In genomic region chr16:58629681-58630640, GRCh38 we compare ENCODE assay signal across 8 cellular contexts. TPM values are rescaled to one million over a fixed set of nuclear protein-coding genes. Genes with fewer than 3 reads are reported as not detected.
DNase-seq lines count a peak whose midpoint lies in the region; TF ChIP-seq lines count a peak whose summit lies in the region.

CNOT1 (minus strand) TSS chr16:58629826; CDS start chr16:58599337, 30,489 bp downstream.

- in situ Hi-C loops in SK-MEL-5 (cut with HindIII; ENCODE audit: low pct_unique_long_range_greater_than_20kb, low sequenced_read_pairs): no loop called here

- H3K4me3 ChIP-seq in neuron (ENCODE audit: low read length) (peak within 1 kb of the TSS; percentile 79), subcutaneous abdominal adipose tissue (ENCODE audit: low read depth in 1 of 5, low read length in 5 of 5) (peak within 1 kb of the TSS; percentile 80 to 99 (median 95))

- H3K36me3 ChIP-seq in neuron (ENCODE audit: insufficient read depth, low read length): peaks cover 2% of the 10 kb centered on the region
- peaks cover 0 to under 1% (median 0%) of the 10 kb centered on the region in 5 donors for H3K36me3 ChIP-seq in subcutaneous abdominal adipose tissue (ENCODE audit: control insufficient read depth in 5 of 5, insufficient read depth in 5 of 5, low read length in 5 of 5)

- CTCF ChIA-PET in HEK293T (lab: Yijun Ruan, JAX): no interaction called here

- no peaks in the 10 kb centered on the region for H3K27me3 ChIP-seq in neuron (ENCODE audit: insufficient read depth, low read length)
- no peaks in the 10 kb centered on the region for H3K27me3 ChIP-seq in subcutaneous abdominal adipose tissue (ENCODE audit: control insufficient read depth in 5 of 5, insufficient read depth in 4 of 5, low read length in 5 of 5)

- peak within 1 kb of the TSS; percentile 98 for H3K27ac ChIP-seq in subcutaneous abdominal adipose tissue (ENCODE audit: low read depth, low read length)

- H3K9me3 ChIP-seq in neuron (ENCODE audit: low read length): no peaks in the 10 kb centered on the region
- H3K9me3 ChIP-seq in subcutaneous abdominal adipose tissue (ENCODE audit: control insufficient read depth in 5 of 5, low read length in 5 of 5): no peaks in the 10 kb centered on the region

- H3K4me1 ChIP-seq in neuron (ENCODE audit: insufficient read depth, low read length): peaks cover 7% of the 10 kb centered on the region
- peaks cover 3 to 34% (median 27%) of the 10 kb centered on the region in 5 donors for H3K4me1 ChIP-seq in subcutaneous abdominal adipose tissue (ENCODE audit: control insufficient read depth in 5 of 5, insufficient read depth in 5 of 5, low read length in 5 of 5)

- DNase-seq in GF-D8 (lab: John Stamatoyannopoulos, UW) (peak; percentile 99), HEK293T (ENCODE audit: extremely low spot score) (peak; percentile 93), MV-4-11 (lab: John Stamatoyannopoulos, UW) (peak; percentile 99), SK-MEL-5 (ENCODE audit: low read depth, low spot score) (peak; percentile 98), foreskin melanocyte (peak; percentile 99)
- DNase-seq in activated naive CD4-positive, alpha-beta T cell treated with Interleukin-2 at 50 U/mL for 16 hours: peak; percentile 98

- POLR2A ChIA-PET in HEK293T (lab: Yijun Ruan, JAX): interaction anchor here (1.4 kb wide), 1 partner anchor 15 kb away, joined by 4 read pairs; no protein-coding TSS in a partner anchor

- peak within 1 kb of the TSS; percentile 49 for H2AFZ ChIP-seq in neuron (ENCODE audit: low read depth, low read length)

- H3K9ac ChIP-seq in subcutaneous abdominal adipose tissue (ENCODE audit: low read length in 5 of 5): peak within 1 kb of the TSS; percentile 92 to 100 (median 100)

TF ChIP-seq in HEK293T, 16 proteins besides CTCF, POLR2A, EP300 and RAD21:
- TF ChIP-seq CTBP1 (IDR thresholded peaks at IDR 0.05; ENCODE audit: borderline replicate concordance) (no peak), FOXA1 (IDR thresholded peaks at IDR 0.05) (no peak), PKNOX1 (IDR thresholded peaks at IDR 0.05) (no peak), BHLHE40 (IDR thresholded peaks at IDR 0.05; ENCODE audit: borderline replicate concordance) (no peak), LEF1 (IDR thresholded peaks at IDR 0.05; ENCODE audit: borderline replicate concordance) (no peak), ELF4 (IDR thresholded peaks at IDR 0.05) (peak; percentile 18; the same call in 1 of the 2 replicates), TARDBP (IDR thresholded peaks at IDR 0.05) (no peak), FOXM1 (IDR thresholded peaks at IDR 0.05; ENCODE audit: borderline replicate concordance) (no peak), FOXK2 (IDR thresholded peaks at IDR 0.05) (no peak), SUZ12 (IDR thresholded peaks at IDR 0.05) (no peak), NFRKB (IDR thresholded peaks at IDR 0.05) (peak; percentile 67; the same call in 1 of the 2 replicates), ZNF384 (IDR thresholded peaks at IDR 0.05) (no peak), HDGF (IDR thresholded peaks at IDR 0.05; ENCODE audit: borderline replicate concordance) (no peak), SP1 (IDR thresholded peaks at IDR 0.05) (no peak), ARNT (IDR thresholded peaks at IDR 0.05) (no peak), L3MBTL2 (conservative IDR thresholded peaks at IDR 0.05) (peak; percentile 99)

RNA-seq across cellular contexts. Expression of gene CNOT1, which starts in this region (rescaled TPM):
- 118 and 121 TPM in 2 replicates for total RNA-seq in SK-MEL-5 (2014; rRNA removed; shearing (Covaris generic))
- 72.0 and 99.5 TPM in 2 replicates for polyA plus RNA-seq in SK-MEL-5 (2015; cell fraction: cytosol; rRNA removed)
- 83.3 and 84.9 TPM in 2 replicates for polyA plus RNA-seq in SK-MEL-5 (2015; cell fraction: nucleus; rRNA removed)

Comparison
In these comparisons a context has a peak if more than half of its experiments do, and no peak if none do; other contexts are left out.
1. Peak in every context shown above with its lines: DNase-seq, H3K4me3 ChIP-seq and H3K27ac ChIP-seq.